8 cellular contexts compared by ENCODE assay signal in the genomic region with DNA sequence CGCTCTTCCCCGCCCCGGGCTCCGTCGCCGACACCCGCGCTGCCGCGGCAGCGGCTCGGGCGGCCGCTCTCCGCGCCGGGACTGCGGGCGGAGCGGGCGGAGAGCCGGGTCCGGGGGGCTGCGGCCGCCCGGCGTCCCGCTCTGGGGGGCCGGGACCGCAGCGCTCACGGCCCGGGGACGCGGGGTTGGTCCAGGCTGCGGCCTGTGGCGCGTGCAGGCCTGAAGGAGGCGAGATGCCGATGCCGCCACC. TPM values are rescaled to one million over a fixed set of nuclear protein-coding genes. Genes with fewer than 3 reads are reported as not detected.
DNase-seq lines count a peak whose midpoint lies in the region; ATAC-seq, FAIRE-seq and TF ChIP-seq lines count a peak whose summit lies in the region.
"Had no signal": no experiment of that assay in that cellular context is flagged by ENCODE, and none has a peak within 500 bp of the region (broad histone marks: within the 10 kb centered on the region; RNA-seq: fewer than 3 reads in every experiment).

No MANE protein-coding gene starts in this region.

- no peak overlapping the region for H2AFZ ChIP-seq in HepG2 (ENCODE audit: low read length)

- peak overlapping the region; percentile 100 for H3K4me3 Mint-ChIP-seq in MCF 10A (ENCODE audit: unreplicated experiment)

- H3K79me2 ChIP-seq in HepG2 (ENCODE audit: insufficient read depth, low read length): no peaks in the 10 kb centered on the region

- no peak overlapping the region for H3K27ac Mint-ChIP-seq in MCF 10A (ENCODE audit: low read depth, unreplicated experiment)

- no peaks in the 10 kb centered on the region for H3K27me3 Mint-ChIP-seq in MCF 10A (ENCODE audit: insufficient read depth, unreplicated experiment)

- H3K4me1 ChIP-seq in HepG2 (ENCODE audit: insufficient read depth, low read length) (peaks cover 15% of the 10 kb centered on the region), tibial nerve (peaks cover 0 to 19% (median 13%) of the 10 kb centered on the region in 4 donors)

- DNase-seq in MCF 10A (ENCODE audit: unreplicated experiment) (no peak), HepG2 (ENCODE audit: low spot score) (no peak), tibial nerve (ENCODE audit: low spot score in 2 of 2) (no peak)
- DNase-seq: NCI-H524 treated with DMSO at 0.1 percent for 48 hours had no signal

- TF ChIP-seq RAD21 in HepG2 (CRISPR knock-in tag; IDR thresholded peaks at IDR 0.05): no peak

- CTCF ChIA-PET in MCF 10A (lab: Yijun Ruan, JAX) (interaction anchor here (0.6 to 7.7 kb wide), 12 partner anchors 64 to 250 kb away, joined by 3 to 64 read pairs (median 4); no protein-coding TSS in a partner anchor), HepG2 (lab: Yijun Ruan, JAX; ENCODE audit: low intra/inter-chr PET ratio, low total read pairs) (no interaction called here)

- peak; percentile 17 for ATAC-seq in HG03469 (IDR thresholded peaks at IDR 0.05; ENCODE audit: unreplicated experiment)
- ATAC-seq in HepG2: peak; percentile 68
- no peak for ATAC-seq in HG03342 (IDR thresholded peaks at IDR 0.05; ENCODE audit: unreplicated experiment)
- no peak for ATAC-seq in GM21825 (IDR thresholded peaks at IDR 0.05; ENCODE audit: unreplicated experiment)
- ATAC-seq in GM21529 (IDR thresholded peaks at IDR 0.05; ENCODE audit: unreplicated experiment): no peak

- BruUV-seq in MCF 10A (replicated peaks; lab: Mats Ljungman, UMichigan) (no TSS peak), HepG2 (replicated peaks; lab: Mats Ljungman, UMichigan) (no TSS peak)

- TF ChIP-seq CTCF in MCF 10A (IDR thresholded peaks at IDR 0.05; ENCODE audit: unreplicated experiment) (no peak), HepG2 (CRISPR knock-in tag; IDR thresholded peaks at IDR 0.05) (no peak), tibial nerve (IDR thresholded peaks at IDR 0.05) (peak in 1 of 5 experiments; percentile 16)

- WGBS in HepG2 (ENCODE audit: low lambda C conversion rate): 0% methylated on average over 1 of the region's 41 CpGs
- 0% methylated on average over 6 of the region's 41 CpGs; no CpG with 5 or more reads in 1 of the 2 donors for WGBS in tibial nerve, 2 donors

- H3K4me2 ChIP-seq in HepG2 (ENCODE audit: low read depth, low read length): peak overlapping the region; percentile 84

- no peaks in the 10 kb centered on the region for H3K9me3 Mint-ChIP-seq in MCF 10A (ENCODE audit: unreplicated experiment)

- H3K9me3 ChIP-seq in HepG2 (ENCODE audit: low read length): no peaks in the 10 kb centered on the region
- no peaks in the 10 kb centered on the region for H3K9me3 ChIP-seq in tibial nerve

- no peaks in the 10 kb centered on the region for H3K36me3 ChIP-seq in HepG2 (replicated peaks in 1 of 2; ENCODE audit: control insufficient read depth in 1 of 2, insufficient read depth in 2 of 2, low read length in 2 of 2)
- H3K36me3 ChIP-seq in tibial nerve: no peaks in the 10 kb centered on the region

- H3K4me3 ChIP-seq in HepG2 (replicated peaks in 1 of 3; ENCODE audit: insufficient read depth in 1 of 3, low read depth in 2 of 3, low read length in 3 of 3) (peak overlapping the region; percentile 15 to 69 (median 56); a peak in 4 of 6 replicates), tibial nerve (peak overlapping the region; percentile 72 to 93 (median 76))

- intact Hi-C loops in MCF 10A (cut with micrococcal nuclease): loop anchor here (2.0 to 5.0 kb wide), 2 partner anchors 14 to 43 kb away; no protein-coding TSS in a partner anchor
- intact Hi-C loops in HepG2 (cut with micrococcal nuclease; ENCODE audit: unreplicated experiment): loop anchor here (10.0 kb wide), 1 partner anchor 144 kb away; no protein-coding TSS in a partner anchor

- POLR2A ChIA-PET in MCF 10A (lab: Yijun Ruan, JAX) (interaction anchor here (0.8 to 4.2 kb wide), 13 partner anchors 13 to 200 kb away, joined by 3 to 47 read pairs (median 7); no protein-coding TSS in a partner anchor), HepG2 (lab: Yijun Ruan, JAX) (no interaction called here)

- TF ChIP-seq POLR2A in HepG2 (IDR thresholded peaks at IDR 0.05; ENCODE audit: insufficient read depth in 1 of 2, low read depth in 2 of 2, low read length in 2 of 2): no peak
- no peak for TF ChIP-seq POLR2A in tibial nerve (IDR thresholded peaks at IDR 0.05)

- no peaks in the 10 kb centered on the region for H4K20me1 ChIP-seq in HepG2 (ENCODE audit: insufficient read depth, low read length)

- H3K27me3 ChIP-seq in HepG2 (ENCODE audit: control insufficient read depth in 1 of 2, insufficient read depth in 2 of 2, low read length in 2 of 2): peaks cover 4 to 44% of the 10 kb centered on the region in 2 experiments
- H3K27me3 ChIP-seq in tibial nerve: no peaks in the 10 kb centered on the region

- H3K9ac ChIP-seq in HepG2 (ENCODE audit: insufficient read depth, low read depth, low read length): no peak overlapping the region

- peaks cover 6% of the 10 kb centered on the region for H3K36me3 Mint-ChIP-seq in MCF 10A (ENCODE audit: insufficient read depth, unreplicated experiment)

- in situ Hi-C loops in HepG2 (cut with HindIII; ENCODE audit: extremely low pct_ligation_motif_present, low pct_unique_long_range_greater_than_20kb): no loop called here

- TF ChIP-seq EP300 in HepG2 (IDR thresholded peaks at IDR 0.05; ENCODE audit: low read depth in 2 of 2, low read length in 2 of 2) (no peak), HepG2 (CRISPR knock-in tag; IDR thresholded peaks at IDR 0.05; ENCODE audit: borderline replicate concordance) (no peak), tibial nerve (IDR thresholded peaks at IDR 0.05) (no peak)

- H3K27ac ChIP-seq in HepG2 (ENCODE audit: extremely low read length, insufficient read depth, low read length) (no peak overlapping the region), tibial nerve (peak overlapping the region; percentile 40 to 96 (median 92))

- no peak for FAIRE-seq in HepG2 (lab: Jason Lieb, UNC)

- H3K4me1 Mint-ChIP-seq in MCF 10A (ENCODE audit: insufficient read depth, unreplicated experiment): peaks cover 21% of the 10 kb centered on the region

TF ChIP-seq in HepG2, 621 proteins besides CTCF, POLR2A, EP300 and RAD21 (continues in another document):
- TF ChIP-seq BHLHE40 (IDR thresholded peaks at IDR 0.05; ENCODE audit: low read length): no peak
- 0 out of 2 replicates have a peak, but pooled peaks have one; percentile 50 for TF ChIP-seq ZNF777 (CRISPR knock-in tag; IDR thresholded peaks at IDR 0.05)
- no peak for TF ChIP-seq FUBP1 (CRISPR knock-in tag; IDR thresholded peaks at IDR 0.05; ENCODE audit: borderline replicate concordance)
- peak; percentile 41; the same call in 1 of the 2 replicates for TF ChIP-seq ZFY (CRISPR knock-in tag; IDR thresholded peaks at IDR 0.05)
- TF ChIP-seq ZNF512 (CRISPR knock-in tag; IDR thresholded peaks at IDR 0.05): no peak
- no peak for TF ChIP-seq GPN1 (CRISPR knock-in tag; IDR thresholded peaks at IDR 0.05; ENCODE audit: borderline replicate concordance)

RNA-seq across cellular contexts. Expression of gene GALNT7, which starts 0.5 kb away (rescaled TPM):
- total RNA-seq in MCF 10A (2022): 13.7 and 19.9 TPM in 2 replicates
- total RNA-seq in HepG2 (2016; rRNA removed; fragmentation: Illumina TruSeq; extraction: Trizol): 0.13 TPM in 1 of 2 replicates, not detected in the other
- total RNA-seq in HepG2 (2016; cell fraction: cytosol; rRNA removed; fragmentation: Illumina TruSeq; extraction: Trizol; ENCODE audit: low read depth): not detected in 2 replicates
- 0.09 and 0.12 TPM in 2 replicates for total RNA-seq in HepG2 (2016; cell fraction: insoluble cytoplasmic fraction; rRNA removed; fragmentation: Illumina TruSeq; extraction: Trizol)
- total RNA-seq in HepG2 (2016; cell fraction: membrane; rRNA removed; fragmentation: Illumina TruSeq; extraction: Trizol): not detected in 2 replicates
- 0.47 and 1.0 TPM in 2 replicates for total RNA-seq in HepG2 (2016; cell fraction: nucleus; rRNA removed; fragmentation: Illumina TruSeq; extraction: Trizol)
- polyA plus RNA-seq in HepG2 (2011; rRNA removed): 0.07 and 0.08 TPM in 2 replicates
- 0.04 and 0.05 TPM in 2 replicates for polyA plus RNA-seq in HepG2 (2011; cell fraction: cytosol; rRNA removed)
- 0.03 and 0.07 TPM in 2 replicates for polyA plus RNA-seq in HepG2 (2011; cell fraction: nucleus; rRNA removed)
- polyA plus RNA-seq in HepG2 (2012): 0.08 and 0.17 TPM in 2 replicates
- polyA plus RNA-seq in HepG2 (2016; cell fraction: cytosol; fragmentation: Illumina TruSeq; extraction: Trizol; ENCODE audit: low read depth): not detected in 2 replicates
- polyA plus RNA-seq in HepG2 (2016; cell fraction: insoluble cytoplasmic fraction; fragmentation: Illumina TruSeq; extraction: Trizol; ENCODE audit: low read depth): 0.09 and 0.14 TPM in 2 replicates
- polyA plus RNA-seq in HepG2 (2016; cell fraction: membrane; fragmentation: Illumina TruSeq; extraction: Trizol; ENCODE audit: low read depth): not detected in 2 replicates
- polyA plus RNA-seq in HepG2 (2016; cell fraction: nucleus; fragmentation: Illumina TruSeq; extraction: Trizol; ENCODE audit: insufficient read depth, low read depth): 0.17 and 0.26 TPM in 2 replicates
- 0.04 and 21.5 TPM in 2 replicates for polyA minus RNA-seq in HepG2 (2011; rRNA and poly(A)+ RNA removed; ENCODE audit: low replicate concordance)
- polyA minus RNA-seq in HepG2 (2011; cell fraction: cytosol; rRNA and poly(A)+ RNA removed): 0.18 TPM in 1 of 2 replicates, not detected in the other
- polyA minus RNA-seq in HepG2 (2011; cell fraction: nucleus; rRNA and poly(A)+ RNA removed): 0.37 and 0.39 TPM in 2 replicates
- total RNA-seq in tibial nerve: 10 to 100 TPM in 1 of 4 donors, 1 to 10 TPM in 3; 8.7 to 22.4 (median 9.7) TPM

Comparison
In these comparisons a context has a peak if more than half of its experiments do, and no peak if none do; other contexts are left out.
1. ATAC-seq: peak in HG03469 (single experiment) and HepG2 (single experiment); none in HG03342 (single experiment), GM21825 (single experiment) and GM21529 (single experiment).